Comparison of ENCODE assay signal across 18 cellular contexts in genomic region chr10:13847201-13847631, GRCh38.
DNase-seq lines count a peak whose midpoint lies in the region; ATAC-seq and TF ChIP-seq lines count a peak whose summit lies in the region.
"Had no signal": no experiment of that assay in that cellular context is flagged by ENCODE, and none has a peak within 500 bp of the region (broad histone marks: within the 10 kb centered on the region; RNA-seq: fewer than 3 reads in every experiment).

No MANE protein-coding gene starts in this region.

- H3K4me3 ChIP-seq in GM12864 (ENCODE audit: low read depth, low read length) (no peak overlapping the region), HEK293 (ENCODE audit: low read depth, low read length) (no peak overlapping the region), brain microvascular endothelial cell (ENCODE audit: low read depth, low read length) (no peak overlapping the region), mesendoderm (ENCODE audit: low read length) (no peak overlapping the region), dorsolateral prefrontal cortex (no peak overlapping the region), smooth muscle cell (no peak overlapping the region)

- no peaks in the 10 kb centered on the region for H3F3A ChIP-seq in smooth muscle cell (ENCODE audit: low read depth)

- no peak overlapping the region for H2BK120ac ChIP-seq in mesendoderm (ENCODE audit: low read depth, low read length)

- no peak overlapping the region for H3K4me3 Mint-ChIP-seq in activated T-cell treated with anti-CD3 and anti-CD28 coated beads, Interleukin-2, amount 50 U/mL, for 4 hours
- H3K4me3 Mint-ChIP-seq: activated naive CD8-positive, alpha-beta T cell treated with anti-CD3 and anti-CD28 coated beads for 36 hours had no signal

- H3K36me3 Mint-ChIP-seq in activated T-cell treated with anti-CD3 and anti-CD28 coated beads, Interleukin-2, amount 50 U/mL, for 4 hours (ENCODE audit: insufficient read depth): no peaks in the 10 kb centered on the region
- H3K36me3 Mint-ChIP-seq: activated naive CD8-positive, alpha-beta T cell treated with anti-CD3 and anti-CD28 coated beads for 36 hours had no signal

- no peak overlapping the region for H3K23ac ChIP-seq in mesendoderm (ENCODE audit: low read length)

- ATAC-seq in activated T-cell treated with anti-CD3 and anti-CD28 coated beads, Interleukin-2, amount 50 U/mL, for 4 hours: no peak
- ATAC-seq: PC-3 had no signal

- H3K4me1 ChIP-seq in HEK293 (ENCODE audit: control insufficient read depth, insufficient read depth, low read length): no peaks in the 10 kb centered on the region
- H3K4me1 ChIP-seq in mesendoderm (ENCODE audit: control insufficient read depth, low read depth, low read length): no peaks in the 10 kb centered on the region
- peaks cover 4% of the 10 kb centered on the region for H3K4me1 ChIP-seq in smooth muscle cell (ENCODE audit: low read depth)
- H3K4me1 ChIP-seq: BE2C had no signal

- no peaks in the 10 kb centered on the region for H3K79me2 ChIP-seq in mesendoderm (ENCODE audit: control insufficient read depth, insufficient read depth, low read length)
- no peaks in the 10 kb centered on the region for H3K79me2 ChIP-seq in smooth muscle cell (ENCODE audit: low read depth)

- no peaks in the 10 kb centered on the region for H3K27me3 ChIP-seq in brain microvascular endothelial cell (replicated peaks)
- no peaks in the 10 kb centered on the region for H3K27me3 ChIP-seq in mesendoderm (ENCODE audit: insufficient read depth, low read length, poor library complexity)
- H3K27me3 ChIP-seq in dorsolateral prefrontal cortex: no peaks in the 10 kb centered on the region
- H3K27me3 ChIP-seq in smooth muscle cell (ENCODE audit: low read depth): no peaks in the 10 kb centered on the region
- H3K27me3 ChIP-seq: BE2C had no signal

- in situ Hi-C loops in brain microvascular endothelial cell (cut with HindIII; ENCODE audit: low pct_ligation_motif_present, low sequenced_read_pairs): no loop called here

- no peak overlapping the region for H3K4me2 ChIP-seq in mesendoderm (ENCODE audit: low read length)
- H3K4me2 ChIP-seq in smooth muscle cell: no peak overlapping the region

- H3K9me3 ChIP-seq in HEK293 (ENCODE audit: control insufficient read depth, insufficient read depth, low read depth, low read length) (no peaks in the 10 kb centered on the region), smooth muscle cell (replicated peaks; ENCODE audit: low read depth) (no peaks in the 10 kb centered on the region)
- H3K9me3 ChIP-seq: BE2C had no signal

- H3K27ac ChIP-seq in HEK293 (ENCODE audit: extremely low read depth, low read depth, low read length) (no peak overlapping the region), brain microvascular endothelial cell (no peak overlapping the region), mesendoderm (ENCODE audit: low read depth, low read length) (no peak overlapping the region), dorsolateral prefrontal cortex (no peak overlapping the region), smooth muscle cell (ENCODE audit: low read depth) (no peak overlapping the region)
- H3K27ac ChIP-seq: epithelial cell of prostate had no signal

- TF ChIP-seq CTCF in GM12864 (IDR thresholded peaks at IDR 0.05; ENCODE audit: low read depth, low read length, missing control alignments) (peak; percentile 34), HEK293 (tag by site-specific recombination; IDR thresholded peaks at IDR 0.05) (no peak), brain microvascular endothelial cell (IDR thresholded peaks at IDR 0.05; ENCODE audit: low read depth, low read length, missing control alignments) (peak; percentile 25), dorsolateral prefrontal cortex (IDR thresholded peaks at IDR 0.05 in 54 of 56, conservative IDR thresholded peaks at IDR 0.05 in 2 of 56; ENCODE audit: low read depth in 1 of 56, partially characterized antibody in 56 of 56) (no peak), smooth muscle cell (IDR thresholded peaks at IDR 0.05; ENCODE audit: borderline replicate concordance, insufficient read depth, poor library complexity, severe bottlenecking) (no peak)

- H2AFZ ChIP-seq in smooth muscle cell (ENCODE audit: low read depth): no peak overlapping the region

- H3K4me1 Mint-ChIP-seq in activated T-cell treated with anti-CD3 and anti-CD28 coated beads, Interleukin-2, amount 50 U/mL, for 4 hours (ENCODE audit: low read depth): peaks cover 13% of the 10 kb centered on the region

- no peaks in the 10 kb centered on the region for H3K36me3 ChIP-seq in HEK293 (ENCODE audit: control insufficient read depth in 2 of 2, insufficient read depth in 1 of 2, low read length in 2 of 2)
- H3K36me3 ChIP-seq in brain microvascular endothelial cell (replicated peaks): no peaks in the 10 kb centered on the region
- no peaks in the 10 kb centered on the region for H3K36me3 ChIP-seq in mesendoderm (ENCODE audit: control insufficient read depth, insufficient read depth, low read length)
- no peaks in the 10 kb centered on the region for H3K36me3 ChIP-seq in smooth muscle cell (ENCODE audit: low read depth)
- H3K36me3 ChIP-seq: BE2C had no signal

- H4K20me1 ChIP-seq in smooth muscle cell (ENCODE audit: low read depth): no peaks in the 10 kb centered on the region

- no peak for DNase-seq in GM12864 (ENCODE audit: low read depth)
- no peak for DNase-seq in brain microvascular endothelial cell
- peak; percentile 77 for DNase-seq in mesendoderm
- no peak for DNase-seq in activated T-cell treated with anti-CD3 and anti-CD28 coated beads, Interleukin-2, amount 50 U/mL, for 4 hours
- no peak for DNase-seq in dorsolateral prefrontal cortex
- DNase-seq in COLO668 (lab: John Stamatoyannopoulos, UW; ENCODE audit: unreplicated experiment): no peak
- no peak for DNase-seq in smooth muscle cell (lab: John Stamatoyannopoulos, UW; ENCODE audit: unreplicated experiment)
- DNase-seq: activated CD4-positive, CD25-positive, alpha-beta regulatory T cell treated with anti-CD3 and anti-CD28 coated beads, Interleukin-2, amount 50 U/mL, for 72 hours; activated naive CD8-positive, alpha-beta T cell treated with anti-CD3 and anti-CD28 coated beads for 36 hours; activated T-cell treated with anti-CD3 and anti-CD28 coated beads for 4 hours; BE2C; Kasumi-1; kidney glomerular epithelial cell; NCI-H1436 treated with DMSO at 0.1 percent for 48 hours; NCI-H446 treated with DMSO at 0.1 percent for 48 hours; PC-3 had no signal

- intact Hi-C loops in dorsolateral prefrontal cortex (cut with DNase I): no loop called here

- CTCF ChIA-PET in HEK293 (lab: Yijun Ruan, JAX): interaction anchor here (0.7 kb wide), 1 partner anchor 624 kb away, joined by 3 read pairs; no protein-coding TSS in a partner anchor

- no peak overlapping the region for H4K8ac ChIP-seq in mesendoderm (ENCODE audit: low read depth, low read length)

- no CpG with 5 or more reads among the region's 8 CpGs for WGBS in mesendoderm (ENCODE audit: extremely low coverage, insufficient coverage, low lambda C conversion rate)
- WGBS in smooth muscle cell (ENCODE audit: low lambda C conversion rate): 58% methylated on average over 6 of the region's 8 CpGs

- no peak overlapping the region for H2BK5ac ChIP-seq in mesendoderm (ENCODE audit: low read length)

- no peak overlapping the region for H2BK15ac ChIP-seq in mesendoderm (replicated peaks; ENCODE audit: low read depth)

- H3K79me1 ChIP-seq in mesendoderm (ENCODE audit: low read length): peaks cover 6% of the 10 kb centered on the region

- no peak overlapping the region for H3K18ac ChIP-seq in mesendoderm (ENCODE audit: low read length)

- H3K56ac ChIP-seq in mesendoderm (ENCODE audit: low read length): no peak overlapping the region

- no peak overlapping the region for H4K5ac ChIP-seq in mesendoderm (ENCODE audit: low read length)

- POLR2A ChIA-PET in HEK293 (lab: Yijun Ruan, JAX): no interaction called here

- H3K9ac ChIP-seq in mesendoderm (ENCODE audit: low read length) (no peak overlapping the region), smooth muscle cell (ENCODE audit: low read depth) (no peak overlapping the region)

- no peak overlapping the region for H2AK5ac ChIP-seq in mesendoderm (ENCODE audit: low read length)

- no peak overlapping the region for H3K4ac ChIP-seq in mesendoderm (ENCODE audit: low read depth, low read length)

- H3K27me3 Mint-ChIP-seq in activated T-cell treated with anti-CD3 and anti-CD28 coated beads, Interleukin-2, amount 50 U/mL, for 4 hours (ENCODE audit: low read depth): peaks cover 14% of the 10 kb centered on the region

- no peaks in the 10 kb centered on the region for H3K9me3 Mint-ChIP-seq in activated T-cell treated with anti-CD3 and anti-CD28 coated beads, Interleukin-2, amount 50 U/mL, for 4 hours
- H3K9me3 Mint-ChIP-seq: activated naive CD8-positive, alpha-beta T cell treated with anti-CD3 and anti-CD28 coated beads for 36 hours had no signal

TF ChIP-seq in HEK293, 187 proteins besides CTCF, POLR2A, EP300 and RAD21:
- TF ChIP-seq ZNF114 (tag by site-specific recombination; IDR thresholded peaks at IDR 0.05) (no peak), ZNF341 (tag by site-specific recombination; IDR thresholded peaks at IDR 0.05; ENCODE audit: low read depth) (peak; percentile 51), ZNF366 (tag by site-specific recombination; conservative IDR thresholded peaks at IDR 0.05) (peak; percentile 45; the same call in 1 of the 2 replicates)
TF ChIP-seq in HEK293: peak in this region for 2.

Comparison
In these comparisons a context has a peak if more than half of its experiments do, and no peak if none do; other contexts are left out.
1. CTCF ChIP-seq: peak in GM12864 (single experiment) and brain microvascular endothelial cell (single experiment); none in HEK293 (single experiment), dorsolateral prefrontal cortex (0 of 56) and smooth muscle cell (single experiment).